In the genomic region with DNA sequence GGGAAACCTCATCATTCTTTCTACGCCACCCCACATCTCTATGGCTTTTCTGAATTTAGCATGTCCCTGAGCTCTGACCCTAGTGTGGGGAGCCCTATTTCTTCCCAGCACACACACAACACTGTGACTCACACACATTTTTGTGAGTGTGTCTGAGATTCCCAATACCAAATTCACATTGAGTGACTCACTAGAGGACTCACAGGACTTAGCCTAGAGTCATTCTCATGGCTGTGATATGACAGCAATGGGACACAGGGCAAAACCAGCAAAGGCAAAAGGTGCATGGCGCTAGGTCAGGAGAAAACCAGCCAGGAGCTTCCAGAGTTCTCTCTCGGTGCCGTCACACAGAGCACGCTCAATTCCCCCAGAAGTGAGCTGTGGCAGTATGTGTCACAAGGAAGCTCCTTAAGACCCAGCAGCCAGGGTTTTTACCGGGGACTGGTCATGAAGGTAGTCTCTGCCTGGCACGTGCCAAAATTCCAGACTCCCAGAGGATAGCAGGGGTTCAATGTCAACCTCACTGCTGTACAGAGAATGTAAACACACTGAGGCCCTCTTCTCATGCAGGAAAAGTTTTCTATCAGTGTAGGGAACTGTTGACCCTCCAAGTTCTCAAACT, we compare ENCODE assay signal across 12 cellular contexts. TPM values are rescaled to one million over a fixed set of nuclear protein-coding genes. Genes with fewer than 3 reads are reported as not detected.
A peak's percentile ranks its signal among the peaks of the same experiment; 100 is the strongest.
DNase-seq lines count a peak whose midpoint lies in the region; ATAC-seq, FAIRE-seq and TF ChIP-seq lines count a peak whose summit lies in the region.
"Had no signal": no experiment of that assay in that cellular context is flagged by ENCODE, and none has a peak within 500 bp of the region (broad histone marks: within the 10 kb centered on the region; RNA-seq: fewer than 3 reads in every experiment).

No MANE protein-coding gene starts in this region.

- H3K9ac ChIP-seq in H1 (replicated peaks in 1 of 4; ENCODE audit: extremely low read depth in 1 of 4, low read depth in 3 of 4, low read length in 3 of 4): no peak overlapping the region

- no peak for TF ChIP-seq RAD21 in H1 (IDR thresholded peaks at IDR 0.05 in 1 of 2, conservative IDR thresholded peaks at IDR 0.05 in 1 of 2; ENCODE audit: low read depth in 2 of 2, low read length in 2 of 2)

- H3K27me3 ChIP-seq in H1 (replicated peaks in 1 of 4; ENCODE audit: control insufficient read depth in 3 of 4, extremely low read depth in 1 of 4, insufficient read depth in 3 of 4, low read length in 3 of 4) (no peaks in the 10 kb centered on the region), tibial artery (peaks cover 0 to 2% of the 10 kb centered on the region in 2 donors)
- H3K27me3 ChIP-seq: right atrium auricular region had no signal

- no peak overlapping the region for H2BK12ac ChIP-seq in H1 (ENCODE audit: low read depth, low read length)

- H2BK15ac ChIP-seq in H1 (ENCODE audit: low read length): no peak overlapping the region

- no peak overlapping the region for H3K27ac ChIP-seq in H1 (ENCODE audit: low read depth, low read length)
- peak overlapping the region; percentile 76 for H3K27ac ChIP-seq in mesodermal cell (ENCODE audit: low read depth, low read length, severe bottlenecking)
- H3K27ac ChIP-seq in tibial artery: no peak overlapping the region
- H3K27ac ChIP-seq: right atrium auricular region, WERI-Rb-1 had no signal

- H3K4me1 ChIP-seq in H1 (replicated peaks in 1 of 4; ENCODE audit: control insufficient read depth in 3 of 4, insufficient read depth in 4 of 4, low read length in 3 of 4): no peaks in the 10 kb centered on the region; a peak in 1 of 7 replicates
- H3K4me1 ChIP-seq in mesodermal cell (ENCODE audit: control insufficient read depth, insufficient read depth, low read length, poor library complexity, severe bottlenecking): peaks cover 7% of the 10 kb centered on the region
- no peaks in the 10 kb centered on the region for H3K4me1 ChIP-seq in tibial artery
- H3K4me1 ChIP-seq: right atrium auricular region had no signal

- DNase-seq in Caki2 (ENCODE audit: low read depth): peak; percentile 18
- DNase-seq in M059J (ENCODE audit: low read depth): peak; percentile 98
- DNase-seq in H1 (ENCODE audit: low read depth in 1 of 2, low spot score in 2 of 2): no peak
- DNase-seq in activated CD4-positive, alpha-beta T cell treated with anti-CD3 and anti-CD28 coated beads, Interleukin-2, amount 50 U/mL, for 1 hour: no peak
- DNase-seq in tibial artery: no peak
- DNase-seq: Right ventricle myocardium superior, WERI-Rb-1 had no signal

- H3K4me2 ChIP-seq in H1 (ENCODE audit: insufficient read depth in 1 of 2, low read depth in 2 of 2, low read length in 2 of 2): no peak overlapping the region

- CTCF ChIA-PET in H1 (lab: Charles Lee; ENCODE audit: partially characterized antibody): interaction anchor here (0.6 to 18.9 kb wide), 19 partner anchors 9 to 761 kb away, joined by 3 to 328 read pairs (median 5); a partner anchor contains a TSS

- FAIRE-seq in H1 (lab: Jason Lieb, UNC): no peak

- POLR2A ChIA-PET in H1 (lab: Charles Lee; ENCODE audit: partially characterized antibody): no interaction called here

- H3K4me3 ChIP-seq in H1 (ENCODE audit: extremely low read depth in 1 of 4, insufficient read depth in 2 of 4, low read depth in 3 of 4, low read length in 4 of 4) (no peak overlapping the region), mesodermal cell (ENCODE audit: extremely low read depth, insufficient read depth, low read length, poor library complexity, severe bottlenecking) (no peak overlapping the region), tibial artery (no peak overlapping the region)
- H3K4me3 ChIP-seq: right atrium auricular region had no signal

- H3K56ac ChIP-seq in H1 (replicated peaks; ENCODE audit: insufficient read length, low read depth, low read length): no peak overlapping the region

- peak overlapping the region; percentile 76 for H4K91ac ChIP-seq in H1 (replicated peaks; ENCODE audit: insufficient read length, low read length)

- WGBS in H1 (ENCODE audit: extremely low coverage in 1 of 2, insufficient coverage in 1 of 2, insufficient read length in 1 of 2, insufficient replicate concordance in 2 of 2, low coverage in 1 of 2, low lambda C conversion rate in 2 of 2, missing lambda C conversion rate in 1 of 2), 2 experiments: 96% methylated on average over 7 of the region's 7 CpGs; no CpG with 5 or more reads in 1 of the 2 experiments
- 88 to 93% methylated on average over 5 to 6 of the region's 7 CpGs for WGBS in mesodermal cell (ENCODE audit: insufficient coverage in 2 of 2), 2 experiments

- H2BK120ac ChIP-seq in H1 (replicated peaks; ENCODE audit: low read depth, low read length): no peak overlapping the region

- H2BK20ac ChIP-seq in H1 (ENCODE audit: low read length): 0 out of 2 replicates have a peak overlapping the region, but pooled peaks have one; percentile 48

- no peak overlapping the region for H3K4ac ChIP-seq in H1 (replicated peaks; ENCODE audit: insufficient read length, low read depth, low read length)

- intact Hi-C loops in tibial artery (cut with DNase I; ENCODE audit: low total_unique reads): loop anchor here (10.0 kb wide), 1 partner anchor 159 kb away; a partner anchor contains a TSS

- TF ChIP-seq CTCF in H1 (IDR thresholded peaks at IDR 0.05; ENCODE audit: control extremely low read depth in 1 of 3, insufficient read depth in 1 of 3, low read depth in 1 of 3, low read length in 3 of 3) (no peak), tibial artery (IDR thresholded peaks at IDR 0.05) (no peak)

- no peaks in the 10 kb centered on the region for H3K79me2 ChIP-seq in H1 (ENCODE audit: control insufficient read depth in 1 of 2, insufficient read depth in 2 of 2, low read length in 2 of 2)

- in situ Hi-C loops in Caki2 (cut with HindIII; ENCODE audit: low pct_unique_long_range_greater_than_20kb, low sequenced_read_pairs): no loop called here

- H3K23ac ChIP-seq in H1 (ENCODE audit: insufficient read length): no peak overlapping the region

- H4K5ac ChIP-seq in H1 (ENCODE audit: insufficient read length, low read depth, low read length): no peak overlapping the region

- H3K14ac ChIP-seq in H1 (ENCODE audit: insufficient read length): no peak overlapping the region

- ATAC-seq in HG03520 (IDR thresholded peaks at IDR 0.05; ENCODE audit: unreplicated experiment) (no peak), GM18909 (IDR thresholded peaks at IDR 0.05; ENCODE audit: poor library complexity, unreplicated experiment) (no peak)

- no peak overlapping the region for H4K8ac ChIP-seq in H1 (ENCODE audit: extremely low read depth, insufficient read depth, low read length)

- H2AK5ac ChIP-seq in H1 (ENCODE audit: low read depth, low read length): no peak overlapping the region

- no peaks in the 10 kb centered on the region for H3K79me1 ChIP-seq in H1 (ENCODE audit: low read depth, low read length)

- H4K20me1 ChIP-seq in H1 (replicated peaks in 1 of 2; ENCODE audit: control insufficient read depth in 1 of 2, insufficient read depth in 2 of 2, low read length in 2 of 2): no peaks in the 10 kb centered on the region

- H2AFZ ChIP-seq in H1 (ENCODE audit: low read length): no peak overlapping the region

- H3K36me3 ChIP-seq in H1 (ENCODE audit: control insufficient read depth in 2 of 4, insufficient read depth in 4 of 4, low read length in 3 of 4): no peaks in the 10 kb centered on the region
- no peaks in the 10 kb centered on the region for H3K36me3 ChIP-seq in mesodermal cell (ENCODE audit: control insufficient read depth, insufficient read depth, low read length)
- no peaks in the 10 kb centered on the region for H3K36me3 ChIP-seq in tibial artery
- H3K36me3 ChIP-seq: right atrium auricular region, WERI-Rb-1 had no signal

- TF ChIP-seq POLR2A in H1 (IDR thresholded peaks at IDR 0.05; ENCODE audit: control extremely low read depth in 1 of 2, low read depth in 2 of 2, low read length in 2 of 2): no peak

- no peaks in the 10 kb centered on the region for H3K9me3 ChIP-seq in H1 (ENCODE audit: insufficient read depth in 2 of 2, low read depth in 1 of 2, low read length in 1 of 2)
- H3K9me3 ChIP-seq in mesodermal cell (ENCODE audit: control insufficient read depth, low read length): no peaks in the 10 kb centered on the region
- H3K9me3 ChIP-seq in tibial artery: no peaks in the 10 kb centered on the region
- H3K9me3 ChIP-seq: right atrium auricular region had no signal

- peaks cover 2% of the 10 kb centered on the region; the same call in 1 of the 2 replicates for H3K23me2 ChIP-seq in H1 (ENCODE audit: low read depth, low read length)

- no peak overlapping the region for H2BK5ac ChIP-seq in H1 (ENCODE audit: low read depth, low read length)

- TF ChIP-seq EP300 in H1 (IDR thresholded peaks at IDR 0.05; ENCODE audit: borderline replicate concordance in 1 of 2, low read depth in 2 of 2, low read length in 2 of 2): no peak

- no peak overlapping the region for H3K18ac ChIP-seq in H1 (ENCODE audit: extremely low read depth, low read length)

RNA-seq across cellular contexts. Expression of a gene that starts 6.2 kb away (rescaled TPM):
- total RNA-seq in Caki2 (2014; rRNA removed; shearing (Covaris generic); ENCODE audit: low replicate concordance): not detected in 2 replicates
- total RNA-seq in M059J (2014; rRNA removed; shearing (Covaris generic)): not detected in 2 replicates
- total RNA-seq in H1 (2021; fragmentation: NEBNext Ultra II Directional; extraction: Animal tissue kit (Norgen Biotek cat#: 25700)): not detected in 2 replicates
- not detected in 2 replicates for polyA plus RNA-seq in H1 (2011; rRNA removed)
- not detected for polyA plus RNA-seq in H1 (2011; cell fraction: cytosol; rRNA removed)
- polyA plus RNA-seq in H1 (2011; cell fraction: nucleus; rRNA removed): not detected
- polyA plus RNA-seq in H1 (2012, experiment 1 of 2): not detected in 4 replicates
- not detected for polyA plus RNA-seq in H1 (2012, experiment 2 of 2)
- not detected for polyA plus RNA-seq in H1 (2013, experiment 1 of 2)
- not detected for polyA plus RNA-seq in H1 (2013, experiment 2 of 2)
- polyA minus RNA-seq in H1 (2011; rRNA and poly(A)+ RNA removed): not detected in 2 replicates
- polyA minus RNA-seq in H1 (2011; cell fraction: cytosol; rRNA and poly(A)+ RNA removed): not detected
- polyA minus RNA-seq in H1 (2011; cell fraction: nucleus; rRNA and poly(A)+ RNA removed): not detected
- polyA plus RNA-seq in mesodermal cell (2013, experiment 1 of 2): not detected
- not detected for polyA plus RNA-seq in mesodermal cell (2013, experiment 2 of 2)
- total RNA-seq: NCI-H460, right atrium auricular region, Right ventricle myocardium superior had no signal

RNA-seq across cellular contexts. Expression of a gene that starts 7.0 kb away (rescaled TPM):
- total RNA-seq in Caki2 (2014; rRNA removed; shearing (Covaris generic); ENCODE audit: low replicate concordance): not detected in 2 replicates
- total RNA-seq in M059J (2014; rRNA removed; shearing (Covaris generic)): not detected in 2 replicates
- not detected in 2 replicates for total RNA-seq in H1 (2021; fragmentation: NEBNext Ultra II Directional; extraction: Animal tissue kit (Norgen Biotek cat#: 25700))
- 0.72 and 2.0 TPM in 2 replicates for polyA plus RNA-seq in H1 (2011; rRNA removed)
- 1.2 TPM for polyA plus RNA-seq in H1 (2011; cell fraction: cytosol; rRNA removed)
- 0.81 TPM for polyA plus RNA-seq in H1 (2011; cell fraction: nucleus; rRNA removed)
- polyA plus RNA-seq in H1 (2012, experiment 1 of 2): 0.79 to 2.8 TPM (median 2.4 TPM) in 4 replicates
- polyA plus RNA-seq in H1 (2012, experiment 2 of 2): not detected
- not detected for polyA plus RNA-seq in H1 (2013, experiment 1 of 2)
- polyA plus RNA-seq in H1 (2013, experiment 2 of 2): 0.22 TPM
- not detected in 2 replicates for polyA minus RNA-seq in H1 (2011; rRNA and poly(A)+ RNA removed)
- not detected for polyA minus RNA-seq in H1 (2011; cell fraction: cytosol; rRNA and poly(A)+ RNA removed)
- not detected for polyA minus RNA-seq in H1 (2011; cell fraction: nucleus; rRNA and poly(A)+ RNA removed)
- not detected for polyA plus RNA-seq in mesodermal cell (2013, experiment 1 of 2)
- polyA plus RNA-seq in mesodermal cell (2013, experiment 2 of 2): not detected
- total RNA-seq: NCI-H460, right atrium auricular region, Right ventricle myocardium superior had no signal

RNA-seq across cellular contexts. Expression of a gene that starts 24.4 kb away (rescaled TPM):
- total RNA-seq in Caki2 (2014; rRNA removed; shearing (Covaris generic); ENCODE audit: low replicate concordance): 3.1 and 4.3 TPM in 2 replicates
- 7.4 and 9.6 TPM in 2 replicates for total RNA-seq in M059J (2014; rRNA removed; shearing (Covaris generic))
- total RNA-seq in H1 (2021; fragmentation: NEBNext Ultra II Directional; extraction: Animal tissue kit (Norgen Biotek cat#: 25700)): 12.3 and 12.8 TPM in 2 replicates
- polyA plus RNA-seq in H1 (2011; rRNA removed): 3.5 and 6.2 TPM in 2 replicates
- 9.2 TPM for polyA plus RNA-seq in H1 (2011; cell fraction: cytosol; rRNA removed)
- polyA plus RNA-seq in H1 (2011; cell fraction: nucleus; rRNA removed): 4.4 TPM
- 6.8 to 9.9 TPM (median 8.6 TPM) in 4 replicates for polyA plus RNA-seq in H1 (2012, experiment 1 of 2)
- 0.73 TPM for polyA plus RNA-seq in H1 (2012, experiment 2 of 2)
- 6.0 TPM for polyA plus RNA-seq in H1 (2013, experiment 1 of 2)
- polyA plus RNA-seq in H1 (2013, experiment 2 of 2): 5.6 TPM
- polyA minus RNA-seq in H1 (2011; rRNA and poly(A)+ RNA removed): 7.5 and 9.9 TPM in 2 replicates
- polyA minus RNA-seq in H1 (2011; cell fraction: cytosol; rRNA and poly(A)+ RNA removed): 7.9 TPM
- 18.6 TPM for polyA minus RNA-seq in H1 (2011; cell fraction: nucleus; rRNA and poly(A)+ RNA removed)
- 10.4 TPM for polyA plus RNA-seq in mesodermal cell (2013, experiment 1 of 2)
- 11.2 TPM for polyA plus RNA-seq in mesodermal cell (2013, experiment 2 of 2)

RNA-seq across cellular contexts. Expression of a gene that starts 45.2 kb away (rescaled TPM):
- not detected in 2 replicates for total RNA-seq in Caki2 (2014; rRNA removed; shearing (Covaris generic); ENCODE audit: low replicate concordance)
- not detected in 2 replicates for total RNA-seq in M059J (2014; rRNA removed; shearing (Covaris generic))
- total RNA-seq in H1 (2021; fragmentation: NEBNext Ultra II Directional; extraction: Animal tissue kit (Norgen Biotek cat#: 25700)): not detected in 2 replicates
- not detected in 2 replicates for polyA plus RNA-seq in H1 (2011; rRNA removed)
- polyA plus RNA-seq in H1 (2011; cell fraction: cytosol; rRNA removed): not detected
- polyA plus RNA-seq in H1 (2011; cell fraction: nucleus; rRNA removed): not detected
- not detected in 4 replicates for polyA plus RNA-seq in H1 (2012, experiment 1 of 2)
- polyA plus RNA-seq in H1 (2012, experiment 2 of 2): not detected
- not detected for polyA plus RNA-seq in H1 (2013, experiment 1 of 2)
- polyA plus RNA-seq in H1 (2013, experiment 2 of 2): not detected
- not detected in 2 replicates for polyA minus RNA-seq in H1 (2011; rRNA and poly(A)+ RNA removed)
- not detected for polyA minus RNA-seq in H1 (2011; cell fraction: cytosol; rRNA and poly(A)+ RNA removed)
- not detected for polyA minus RNA-seq in H1 (2011; cell fraction: nucleus; rRNA and poly(A)+ RNA removed)
- polyA plus RNA-seq in mesodermal cell (2013, experiment 1 of 2): not detected
- polyA plus RNA-seq in mesodermal cell (2013, experiment 2 of 2): not detected
- total RNA-seq: NCI-H460, right atrium auricular region, Right ventricle myocardium superior had no signal

Comparison
In these comparisons a context has a peak if more than half of its experiments do, and no peak if none do; other contexts are left out.
1. DNase-seq: peak in Caki2 (single experiment) and M059J (single experiment); none in H1 (0 of 2), activated CD4-positive, alpha-beta T cell treated with anti-CD3 and anti-CD28 coated beads, Interleukin-2, amount 50 U/mL, for 1 hour (single experiment) and tibial artery (0 of 2).